Comparison of ENCODE assay signal across 12 cellular contexts in genomic region chr2:213227458-213227857, GRCh38. TPM values are rescaled to one million over a fixed set of nuclear protein-coding genes. Genes with fewer than 3 reads are reported as not detected.
DNase-seq lines count a peak whose midpoint lies in the region; ATAC-seq, FAIRE-seq and TF ChIP-seq lines count a peak whose summit lies in the region.
"Had no signal": no experiment of that assay in that cellular context is flagged by ENCODE, and none has a peak within 500 bp of the region (broad histone marks: within the 10 kb centered on the region; RNA-seq: fewer than 3 reads in every experiment).

No MANE protein-coding gene starts in this region.

- H3K36me3 Mint-ChIP-seq in activated B cell treated with CpG ODN at 0.5 μM for 24 hours (ENCODE audit: low read depth): no peaks in the 10 kb centered on the region
- no peaks in the 10 kb centered on the region for H3K36me3 Mint-ChIP-seq in effector memory CD8-positive, alpha-beta T cell (ENCODE audit: insufficient read depth)
- H3K36me3 Mint-ChIP-seq: activated CD4-positive, alpha-beta memory T cell treated with anti-CD3 and anti-CD28 coated beads for 36 hours had no signal

- no peaks in the 10 kb centered on the region for H3K27me3 Mint-ChIP-seq in activated B cell treated with CpG ODN at 0.5 μM for 24 hours
- peaks cover 0 to under 1% of the 10 kb centered on the region in 2 donors for H3K27me3 Mint-ChIP-seq in effector memory CD8-positive, alpha-beta T cell
- H3K27me3 Mint-ChIP-seq: activated CD4-positive, alpha-beta memory T cell treated with anti-CD3 and anti-CD28 coated beads for 36 hours had no signal

- intact Hi-C loops in activated B cell treated with CpG ODN at 0.5 μM for 24 hours (cut with micrococcal nuclease): no loop called here

- CTCF ChIA-PET in activated B cell treated with CpG ODN at 0.5 μM for 24 hours (lab: Charles Lee): interaction anchor here (1.1 to 2.1 kb wide), 2 partner anchors 70 to 74 kb away, joined by 3 to 10 read pairs; no protein-coding TSS in a partner anchor

- FAIRE-seq in GM12892 (lab: Jason Lieb, UNC): peak; percentile 97
- no peak for FAIRE-seq in frontal cortex (lab: Jason Lieb, UNC)
- FAIRE-seq: colon had no signal

- DNase-seq in GM12892 (ENCODE audit: insufficient read length) (no peak), activated B cell treated with CpG ODN at 0.5 μM for 24 hours (no peak), frontal cortex (ENCODE audit: low spot score in 2 of 2) (no peak), NCI-H69 (lab: John Stamatoyannopoulos, UW) (no peak)
- no peak for DNase-seq in stimulated activated naive CD4-positive, alpha-beta T cell treated with Interleukin-2 at 50 U/mL for 16 hours (lab: John Stamatoyannopoulos, UW)
- DNase-seq in effector memory CD8-positive, alpha-beta T cell: no peak
- DNase-seq: activated CD4-positive, alpha-beta memory T cell treated with anti-CD3 and anti-CD28 coated beads for 36 hours; DMS79; IMR-90 had no signal

- no peak for TF ChIP-seq POLR2A in GM12892 (IDR thresholded peaks at IDR 0.05; ENCODE audit: low read depth, low read length)

- no peaks in the 10 kb centered on the region for H3K9me3 Mint-ChIP-seq in activated B cell treated with CpG ODN at 0.5 μM for 24 hours
- H3K9me3 Mint-ChIP-seq in effector memory CD8-positive, alpha-beta T cell: no peaks in the 10 kb centered on the region
- H3K9me3 Mint-ChIP-seq: activated CD4-positive, alpha-beta memory T cell treated with anti-CD3 and anti-CD28 coated beads for 36 hours had no signal

- TF ChIP-seq CTCF in activated B cell treated with CpG ODN at 0.5 μM for 24 hours (IDR thresholded peaks at IDR 0.05): no peak

- H3K27ac Mint-ChIP-seq in activated B cell treated with CpG ODN at 0.5 μM for 24 hours: peak overlapping the region; percentile 90
- H3K27ac Mint-ChIP-seq in effector memory CD8-positive, alpha-beta T cell: no peak overlapping the region
- H3K27ac Mint-ChIP-seq: activated CD4-positive, alpha-beta memory T cell treated with anti-CD3 and anti-CD28 coated beads for 36 hours had no signal

- H3K4me3 Mint-ChIP-seq in activated B cell treated with CpG ODN at 0.5 μM for 24 hours: peak overlapping the region; percentile 65
- H3K4me3 Mint-ChIP-seq in effector memory CD8-positive, alpha-beta T cell: no peak overlapping the region
- H3K4me3 Mint-ChIP-seq: activated CD4-positive, alpha-beta memory T cell treated with anti-CD3 and anti-CD28 coated beads for 36 hours had no signal

- POLR2A ChIA-PET in activated B cell treated with CpG ODN at 0.5 μM for 24 hours (lab: Charles Lee): interaction anchor here (0.7 to 2.3 kb wide), 9 partner anchors 18 to 270 kb away, joined by 4 to 14 read pairs (median 5); partner anchors contain the start of gene IKZF2

- peaks cover 60% of the 10 kb centered on the region for H3K4me1 Mint-ChIP-seq in activated B cell treated with CpG ODN at 0.5 μM for 24 hours
- H3K4me1 Mint-ChIP-seq in effector memory CD8-positive, alpha-beta T cell (ENCODE audit: low read depth in 2 of 2): peaks cover 3 to 7% of the 10 kb centered on the region in 2 donors

- ATAC-seq in GM19468 (IDR thresholded peaks at IDR 0.05; ENCODE audit: extremely low read depth, unreplicated experiment) (peak; percentile 89), HG03066 (IDR thresholded peaks at IDR 0.05; ENCODE audit: low read depth, unreplicated experiment) (peak; percentile 89), activated B cell treated with CpG ODN at 0.5 μM for 24 hours (ENCODE audit: low read depth) (peak; percentile 84)
- no peak for ATAC-seq in effector memory CD8-positive, alpha-beta T cell (replicated peaks)

RNA-seq across cellular contexts. Expression of gene SPAG16, which starts 56.8 kb away (rescaled TPM):
- polyA plus RNA-seq in GM12892 (2012; ENCODE audit: missing spikeins): 15.7 TPM
- total RNA-seq in activated B cell treated with CpG ODN at 0.5 μM for 24 hours (11.2 and 11.5 TPM in 2 replicates), frontal cortex (87.6 TPM)
